ENCODE assay signal across 27 cellular contexts in genomic region chr7:41878331-41879112, GRCh38.
DNase-seq lines count a peak whose midpoint lies in the region; ATAC-seq and TF ChIP-seq lines count a peak whose summit lies in the region.
"Had no signal": no experiment of that assay in that cellular context is flagged by ENCODE, and none has a peak within 500 bp of the region (broad histone marks: within the 10 kb centered on the region; RNA-seq: fewer than 3 reads in every experiment).

No MANE protein-coding gene starts in this region.

- no peaks in the 10 kb centered on the region for H4K20me1 ChIP-seq in mammary epithelial cell (ENCODE audit: insufficient read depth, low read length)

- no peak overlapping the region for H3K27ac ChIP-seq in mammary epithelial cell (ENCODE audit: insufficient read depth, low read depth, low read length)
- H3K27ac ChIP-seq: C4-2B, dorsolateral prefrontal cortex, esophagus squamous epithelium, hepatocyte, neutrophil, right lobe of liver, RWPE1, SJSA1, transverse colon had no signal

- ATAC-seq in SK-N-SH treated with all-trans-retinoic acid at 6 μM for 48 hours (peak; percentile 27), WTC11 (no peak)
- ATAC-seq: left cardiac atrium, right lobe of liver, T-cell had no signal

- in situ Hi-C loops in mammary epithelial cell (cut with MboI; ENCODE audit: low sequenced_read_pairs in 2 of 2) = no loop called here

- H3K9me3 ChIP-seq in mammary epithelial cell (replicated peaks; ENCODE audit: insufficient read depth, low read length) = no peaks in the 10 kb centered on the region
- H3K9me3 ChIP-seq: esophagus squamous epithelium, HAP-1, neutrophil, right lobe of liver, SJSA1, transverse colon had no signal

- TF ChIP-seq CTCF in fibroblast of pulmonary artery (IDR thresholded peaks at IDR 0.05; ENCODE audit: low read length, missing control alignments) (no peak), osteocyte (IDR thresholded peaks at IDR 0.05) (no peak), CD14-positive monocyte (IDR thresholded peaks at IDR 0.05) (no peak), mammary epithelial cell (conservative IDR thresholded peaks at IDR 0.05 in 1 of 2, IDR thresholded peaks at IDR 0.05 in 1 of 2; ENCODE audit: extremely low read depth in 1 of 2, insufficient read depth in 1 of 2, low read depth in 1 of 2, low read length in 2 of 2) (no peak), WTC11 (IDR thresholded peaks at IDR 0.05) (no peak)

- DNase-seq in GM03348 (ENCODE audit: low spot score) = peak; percentile 42
- peak; percentile 16 for DNase-seq in fibroblast of pulmonary artery (ENCODE audit: low read depth)
- no peak for DNase-seq in osteocyte (ENCODE audit: extremely low spot score, unreplicated experiment)
- no peak for DNase-seq in NCI-H2171 (lab: John Stamatoyannopoulos, UW)
- DNase-seq in CD14-positive monocyte (ENCODE audit: low spot score) = no peak
- DNase-seq in mammary epithelial cell = no peak
- no peak for DNase-seq in WTC11 (ENCODE audit: low spot score)
- DNase-seq: activated CD4-positive, alpha-beta T cell treated with anti-CD3 and anti-CD28 coated beads, Interleukin-2, amount 50 U/mL, for 48 hours; activated T-cell treated with anti-CD3 and anti-CD28 coated beads, Interleukin-2, amount 50 U/mL, for 48 hours; DMS79; dorsolateral prefrontal cortex; esophagus squamous epithelium; left cardiac atrium; NCI-H446 treated with DMSO at 0.1 percent for 48 hours; right lobe of liver; stimulated activated CD4-positive, alpha-beta T cell treated with anti-CD3 and anti-CD28 coated beads, Interleukin-12 subunit alpha, Interleukin-12 subunit beta, amount 100 ng/mL, for 4 hours; stimulated activated CD4-positive, alpha-beta T cell treated with anti-CD3 and anti-CD28 coated beads, Interleukin-2, amount 100 ng/mL, for 48 hours; T-cell; transverse colon had no signal

- H3K4me2 ChIP-seq in mammary epithelial cell (ENCODE audit: insufficient read depth, low read depth, low read length) = no peak overlapping the region
- H3K4me2 ChIP-seq: hepatocyte had no signal

- H3K36me3 Mint-ChIP-seq in osteocyte (ENCODE audit: unreplicated experiment) (no peaks in the 10 kb centered on the region), CD14-positive monocyte (peaks cover 0 to 3% of the 10 kb centered on the region in 2 donors), WTC11 (no peaks in the 10 kb centered on the region; the same call in 1 of the 2 replicates)
- H3K36me3 Mint-ChIP-seq: T-cell had no signal

- H3K79me2 ChIP-seq in mammary epithelial cell (ENCODE audit: insufficient read depth, low read length) = no peaks in the 10 kb centered on the region
- H3K79me2 ChIP-seq: hepatocyte had no signal

- dilution Hi-C loops in mammary epithelial cell (cut with HindIII; ENCODE audit: low sequenced_read_pairs) = no loop called here

- BruUV-seq in mammary epithelial cell (replicated peaks; lab: Mats Ljungman, UMichigan) = no TSS peak

- no peaks in the 10 kb centered on the region for H3K27me3 ChIP-seq in mammary epithelial cell (ENCODE audit: insufficient read depth, low read length)
- H3K27me3 ChIP-seq: hepatocyte, neutrophil, right lobe of liver, SJSA1, transverse colon had no signal

- H3K9ac ChIP-seq in mammary epithelial cell (ENCODE audit: insufficient read depth, low read length) = no peak overlapping the region

- 38% methylated on average over 6 of the region's 6 CpGs for WGBS in mammary epithelial cell (ENCODE audit: low coverage, missing lambda C conversion rate)

- H2AFZ ChIP-seq in mammary epithelial cell (ENCODE audit: low read depth, low read length) = no peak overlapping the region
- H2AFZ ChIP-seq: hepatocyte had no signal

- H3K4me3 ChIP-seq in fibroblast of pulmonary artery (replicated peaks; ENCODE audit: low read depth, low read length) (no peak overlapping the region), mammary epithelial cell (replicated peaks in 1 of 3; ENCODE audit: insufficient read depth in 1 of 3, low read depth in 2 of 3, low read length in 3 of 3) (no peak overlapping the region)
- H3K4me3 ChIP-seq: dorsolateral prefrontal cortex, esophagus squamous epithelium, HAP-1, hepatocyte, right lobe of liver, SJSA1, transverse colon had no signal

- peaks cover 8% of the 10 kb centered on the region for H3K4me1 ChIP-seq in mammary epithelial cell (ENCODE audit: insufficient read depth, low read length)
- H3K4me1 ChIP-seq: HAP-1, right lobe of liver, transverse colon had no signal

- H3K4me3 Mint-ChIP-seq in osteocyte (ENCODE audit: unreplicated experiment) (no peak overlapping the region), CD14-positive monocyte (no peak overlapping the region), WTC11 (no peak overlapping the region)
- H3K4me3 Mint-ChIP-seq: T-cell had no signal

- H3K27me3 Mint-ChIP-seq in osteocyte (ENCODE audit: unreplicated experiment) (no peaks in the 10 kb centered on the region), CD14-positive monocyte (ENCODE audit: low read depth in 3 of 3) (peaks cover 0 to 4% (median 0%) of the 10 kb centered on the region in 3 donors), WTC11 (ENCODE audit: low read depth) (peaks cover 3% of the 10 kb centered on the region; the same call in 1 of the 2 replicates)

- CTCF ChIA-PET in mammary epithelial cell (lab: Charles Lee; ENCODE audit: low non-redundant PET) (no interaction called here), WTC11 (lab: Charles Lee) (interaction anchor here (1.9 to 3.4 kb wide), 2 partner anchors 14 to 62 kb away, joined by 9 to 20 read pairs; no protein-coding TSS in a partner anchor)

- H3K9me3 Mint-ChIP-seq in osteocyte (ENCODE audit: unreplicated experiment) (no peaks in the 10 kb centered on the region), CD14-positive monocyte (no peaks in the 10 kb centered on the region), WTC11 (peaks cover 11% of the 10 kb centered on the region; the same call in 1 of the 2 replicates)

- H3K27ac Mint-ChIP-seq in osteocyte (ENCODE audit: unreplicated experiment) (peak overlapping the region; percentile 39), CD14-positive monocyte (no peak overlapping the region), WTC11 (no peak overlapping the region)
- H3K27ac Mint-ChIP-seq: progenitor cell of endocrine pancreas, T-cell had no signal

- no peaks in the 10 kb centered on the region for H3K36me3 ChIP-seq in mammary epithelial cell (ENCODE audit: insufficient read depth, low read length)
- H3K36me3 ChIP-seq: esophagus squamous epithelium, HAP-1, neutrophil, right lobe of liver, SJSA1, transverse colon had no signal

- peaks cover 64% of the 10 kb centered on the region for H3K4me1 Mint-ChIP-seq in osteocyte (ENCODE audit: unreplicated experiment)
- peaks cover 44% of the 10 kb centered on the region for H3K4me1 Mint-ChIP-seq in CD14-positive monocyte
- peaks cover 19% of the 10 kb centered on the region for H3K4me1 Mint-ChIP-seq in WTC11

- intact Hi-C loops in CD14-positive monocyte (cut with micrococcal nuclease) = no loop called here
- intact Hi-C loops in mammary epithelial cell (cut with micrococcal nuclease) = no loop called here

- POLR2A ChIA-PET in WTC11 (lab: Charles Lee) = no interaction called here

TF ChIP-seq in SK-N-SH treated with all-trans-retinoic acid at 6 μM for 48 hours, 23 proteins besides CTCF, POLR2A, EP300 and RAD21:
- TF ChIP-seq ARNTL (CRISPR knock-in tag; IDR thresholded peaks at IDR 0.05; ENCODE audit: borderline replicate concordance, low read depth) (no peak), ISL1 (CRISPR knock-in tag; IDR thresholded peaks at IDR 0.05) (no peak), ZFP3 (CRISPR knock-in tag; IDR thresholded peaks at IDR 0.05) (no peak), CSDC2 (CRISPR knock-in tag; IDR thresholded peaks at IDR 0.05) (no peak), GLIS3 (CRISPR knock-in tag; IDR thresholded peaks at IDR 0.05) (no peak), TCF4 (CRISPR knock-in tag; IDR thresholded peaks at IDR 0.05; ENCODE audit: borderline replicate concordance) (no peak)
- TF ChIP-seq, protein P1, sequence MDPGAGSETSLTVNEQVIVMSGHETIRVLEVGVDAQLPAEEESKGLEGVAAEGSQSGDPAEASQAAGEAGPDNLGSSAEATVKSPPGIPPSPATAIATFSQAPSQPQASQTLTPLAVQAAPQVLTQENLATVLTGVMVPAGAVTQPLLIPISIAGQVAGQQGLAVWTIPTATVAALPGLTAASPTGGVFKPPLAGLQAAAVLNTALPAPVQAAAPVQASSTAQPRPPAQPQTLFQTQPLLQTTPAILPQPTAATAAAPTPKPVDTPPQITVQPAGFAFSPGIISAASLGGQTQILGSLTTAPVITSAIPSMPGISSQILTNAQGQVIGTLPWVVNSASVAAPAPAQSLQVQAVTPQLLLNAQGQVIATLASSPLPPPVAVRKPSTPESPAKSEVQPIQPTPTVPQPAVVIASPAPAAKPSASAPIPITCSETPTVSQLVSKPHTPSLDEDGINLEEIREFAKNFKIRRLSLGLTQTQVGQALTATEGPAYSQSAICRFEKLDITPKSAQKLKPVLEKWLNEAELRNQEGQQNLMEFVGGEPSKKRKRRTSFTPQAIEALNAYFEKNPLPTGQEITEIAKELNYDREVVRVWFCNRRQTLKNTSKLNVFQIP (CRISPR knock-in tag; IDR thresholded peaks at IDR 0.05; ENCODE audit: borderline replicate concordance, low read depth) = no peak

TF ChIP-seq in WTC11, 78 proteins besides CTCF, POLR2A, EP300 and RAD21 (continues in another document):
- TF ChIP-seq E2F1 (CRISPR knock-in tag; IDR thresholded peaks at IDR 0.05) (no peak), ATF1 (CRISPR knock-in tag; IDR thresholded peaks at IDR 0.05) (no peak), NFE2L1 (CRISPR knock-in tag; IDR thresholded peaks at IDR 0.05) (no peak), OVOL2 (CRISPR knock-in tag; IDR thresholded peaks at IDR 0.05; ENCODE audit: borderline replicate concordance) (no peak)
- TF ChIP-seq, protein P2, sequence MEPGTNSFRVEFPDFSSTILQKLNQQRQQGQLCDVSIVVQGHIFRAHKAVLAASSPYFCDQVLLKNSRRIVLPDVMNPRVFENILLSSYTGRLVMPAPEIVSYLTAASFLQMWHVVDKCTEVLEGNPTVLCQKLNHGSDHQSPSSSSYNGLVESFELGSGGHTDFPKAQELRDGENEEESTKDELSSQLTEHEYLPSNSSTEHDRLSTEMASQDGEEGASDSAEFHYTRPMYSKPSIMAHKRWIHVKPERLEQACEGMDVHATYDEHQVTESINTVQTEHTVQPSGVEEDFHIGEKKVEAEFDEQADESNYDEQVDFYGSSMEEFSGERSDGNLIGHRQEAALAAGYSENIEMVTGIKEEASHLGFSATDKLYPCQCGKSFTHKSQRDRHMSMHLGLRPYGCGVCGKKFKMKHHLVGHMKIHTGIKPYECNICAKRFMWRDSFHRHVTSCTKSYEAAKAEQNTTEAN (CRISPR knock-in tag; IDR thresholded peaks at IDR 0.05) = no peak

Comparison
In these comparisons a context has a peak if more than half of its experiments do, and no peak if none do; other contexts are left out.
1. DNase-seq: peak in GM03348 (single experiment) and fibroblast of pulmonary artery (single experiment); none in osteocyte (single experiment), NCI-H2171 (single experiment), CD14-positive monocyte (single experiment), mammary epithelial cell (single experiment) and WTC11 (single experiment).